ENCODE assay signal across 15 cellular contexts in the genomic region with DNA sequence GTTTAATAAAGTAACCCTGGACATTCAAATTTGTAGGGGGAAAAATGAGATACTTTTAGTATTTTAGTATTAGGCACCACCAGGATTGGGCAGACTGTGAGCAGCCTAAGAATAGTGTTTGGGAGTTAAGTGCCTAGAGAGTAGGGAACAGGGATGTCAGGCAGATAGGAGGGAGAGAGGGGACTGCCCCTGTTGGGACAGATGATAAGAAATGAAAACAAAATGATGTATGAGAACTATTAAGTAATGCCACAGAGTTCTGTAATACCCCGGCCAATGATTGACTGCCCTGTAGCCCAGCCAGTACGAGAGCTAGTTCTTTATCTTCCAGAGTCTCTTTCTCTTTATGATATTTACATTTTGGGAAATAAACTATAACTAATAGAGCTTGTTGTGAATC.
"Had no signal": no experiment of that assay in that cellular context is flagged by ENCODE, and none has a peak within 500 bp of the region (broad histone marks: within the 10 kb centered on the region; RNA-seq: fewer than 3 reads in every experiment).

No MANE protein-coding gene starts in this region.

- H3K4me1 ChIP-seq: parathyroid adenoma, suprapubic skin had no signal

- H3K36me3 Mint-ChIP-seq: brain had no signal

- H3K4me3 ChIP-seq: esophagus squamous epithelium, suprapubic skin had no signal

- H2AFZ ChIP-seq: parathyroid adenoma had no signal

- DNase-seq: activated CD4-positive, alpha-beta T cell treated with anti-CD3 and anti-CD28 coated beads, Interleukin-2, amount 50 U/mL, for 1 hour; activated effector memory CD4-positive, alpha-beta T cell treated with Interleukin-2 at 50 U/mL for 16 hours; activated T-cell treated with anti-CD3 and anti-CD28 coated beads, Interleukin-2, amount 50 U/mL, for 1 hour; amygdala; esophagus squamous epithelium; foreskin fibroblast; islet precursor cell; retina; stimulated activated CD4-positive, alpha-beta T cell treated with anti-CD3 and anti-CD28 coated beads, Interleukin-1b, Interleukin-23, amount 100 ng/mL, for 48 hours; stimulated activated naive CD4-positive, alpha-beta T cell treated with Interleukin-2 at 50 U/mL for 16 hours had no signal

- H3K27me3 Mint-ChIP-seq: activated naive CD8-positive, alpha-beta T cell had no signal

- H3K27me3 ChIP-seq: esophagus squamous epithelium, suprapubic skin had no signal

- H3K9ac ChIP-seq: parathyroid adenoma had no signal

- H3K27ac ChIP-seq: parathyroid adenoma, suprapubic skin had no signal

- H3K4me3 Mint-ChIP-seq: activated naive CD8-positive, alpha-beta T cell; brain; type B pancreatic cell had no signal

- H3K79me2 ChIP-seq: parathyroid adenoma had no signal

- H3K27ac Mint-ChIP-seq: activated naive CD8-positive, alpha-beta T cell; brain; type B pancreatic cell had no signal

- H3K9me3 Mint-ChIP-seq: brain had no signal
